In the genomic region with DNA sequence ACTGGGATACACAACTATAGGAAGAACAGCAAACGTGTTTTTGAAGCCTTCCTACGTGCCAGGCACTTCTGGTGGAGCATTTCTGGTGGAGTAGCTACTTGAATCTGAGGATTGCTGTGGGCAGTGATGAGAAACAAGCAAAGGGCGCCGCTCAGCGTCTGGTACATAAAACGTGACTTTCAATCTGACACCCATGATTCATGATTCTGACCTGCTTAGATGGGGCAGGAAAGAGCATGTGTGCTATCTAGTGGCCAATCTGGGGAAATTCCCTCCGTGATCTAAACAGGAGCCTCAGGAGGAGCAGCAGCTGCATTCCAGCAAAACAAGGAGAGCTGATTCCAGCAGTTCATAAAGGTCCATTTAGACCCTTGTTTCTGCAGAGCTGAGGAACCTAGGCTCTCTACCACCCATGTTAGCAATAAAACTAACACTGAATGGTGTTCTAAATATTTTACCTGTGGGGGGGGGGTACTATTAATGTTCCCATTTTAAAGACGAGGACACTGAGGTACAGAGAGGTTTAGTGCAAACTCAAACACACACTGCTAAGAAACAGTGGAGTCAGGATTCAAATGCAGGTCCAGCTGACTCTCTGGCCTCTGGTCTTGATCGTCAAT, we compare ENCODE assay signal across 9 cellular contexts. TPM values are rescaled to one million over a fixed set of nuclear protein-coding genes. Genes with fewer than 3 reads are reported as not detected.
DNase-seq lines count a peak whose midpoint lies in the region; ATAC-seq and TF ChIP-seq lines count a peak whose summit lies in the region.
"Had no signal": no experiment of that assay in that cellular context is flagged by ENCODE, and none has a peak within 500 bp of the region (broad histone marks: within the 10 kb centered on the region; RNA-seq: fewer than 3 reads in every experiment).

No MANE protein-coding gene starts in this region.

- DNase-seq in CD1c-positive myeloid dendritic cell (ENCODE audit: extremely low spot score) (peak; percentile 2), NCI-H524 treated with DMSO at 0.1 percent for 48 hours (lab: John Stamatoyannopoulos, UW) (peak; percentile 54), adrenal gland (peak; percentile 65 to 89 (median 73)), iPS DF 4.7 (ENCODE audit: extremely low read depth, low spot score) (peak; percentile 84), substantia nigra (lab: John Stamatoyannopoulos, UW) (peak in 25 of 49 donors; percentile 4 to 37 (median 11)), mucosa of gallbladder (ENCODE audit: low spot score) (no peak)

- no peak for TF ChIP-seq POLR2A in adrenal gland (IDR thresholded peaks at IDR 0.05)

- WGBS in adrenal gland, 4 donors: 14 to 20% (median 15%) methylated on average over 9 of the region's 9 CpGs

- no peak overlapping the region for H3K4me3 ChIP-seq in adrenal gland

- peak; percentile 36 to 79 (median 70) for TF ChIP-seq CTCF in adrenal gland (IDR thresholded peaks at IDR 0.05)

- H3K4me1 ChIP-seq in adrenal gland (replicated peaks in 1 of 2): peaks cover 4 to 5% of the 10 kb centered on the region in 2 donors

- H3K9me3 ChIP-seq in adrenal gland (replicated peaks in 1 of 3): no peaks in the 10 kb centered on the region

- intact Hi-C loops in adrenal gland (cut with DNase I): no loop called here

- ATAC-seq in GM18907 (IDR thresholded peaks at IDR 0.05; ENCODE audit: unreplicated experiment) (peak; percentile 66), HG03565 (IDR thresholded peaks at IDR 0.05; ENCODE audit: unreplicated experiment) (peak; percentile 81)

- no peaks in the 10 kb centered on the region for H3K36me3 ChIP-seq in adrenal gland (replicated peaks in 1 of 2)

- no peak overlapping the region for H3K27ac ChIP-seq in adrenal gland
- H3K27ac ChIP-seq in substantia nigra (ENCODE audit: low read depth, low read length, poor library complexity, severe bottlenecking): no peak overlapping the region

- no peaks in the 10 kb centered on the region for H3K27me3 ChIP-seq in adrenal gland

RNA-seq across cellular contexts. Expression of a gene that starts 37.8 kb away (rescaled TPM):
- total RNA-seq in adrenal gland (10 to 100 TPM in 3 of 8 donors, 1 to 10 TPM in 5; 1.7 to 20.4 (median 8.6) TPM), mucosa of gallbladder (958 TPM)
- 10 to 100 TPM in 1 of 3 donors, 1 to 10 TPM in 2; 3.9 to 34.3 (median 4.6) TPM for polyA plus RNA-seq in adrenal gland
- polyA plus RNA-seq: IgD-negative memory B cell had no signal

Comparison
In these comparisons a context has a peak if more than half of its experiments do, and no peak if none do; other contexts are left out.
1. RNA of a gene that starts 37.8 kb away (total RNA-seq): 958 TPM in mucosa of gallbladder (single experiment); 1.7 to 20.4 TPM in adrenal gland; every median in the first group is over 10 times any median in the second.